In the genomic region with DNA sequence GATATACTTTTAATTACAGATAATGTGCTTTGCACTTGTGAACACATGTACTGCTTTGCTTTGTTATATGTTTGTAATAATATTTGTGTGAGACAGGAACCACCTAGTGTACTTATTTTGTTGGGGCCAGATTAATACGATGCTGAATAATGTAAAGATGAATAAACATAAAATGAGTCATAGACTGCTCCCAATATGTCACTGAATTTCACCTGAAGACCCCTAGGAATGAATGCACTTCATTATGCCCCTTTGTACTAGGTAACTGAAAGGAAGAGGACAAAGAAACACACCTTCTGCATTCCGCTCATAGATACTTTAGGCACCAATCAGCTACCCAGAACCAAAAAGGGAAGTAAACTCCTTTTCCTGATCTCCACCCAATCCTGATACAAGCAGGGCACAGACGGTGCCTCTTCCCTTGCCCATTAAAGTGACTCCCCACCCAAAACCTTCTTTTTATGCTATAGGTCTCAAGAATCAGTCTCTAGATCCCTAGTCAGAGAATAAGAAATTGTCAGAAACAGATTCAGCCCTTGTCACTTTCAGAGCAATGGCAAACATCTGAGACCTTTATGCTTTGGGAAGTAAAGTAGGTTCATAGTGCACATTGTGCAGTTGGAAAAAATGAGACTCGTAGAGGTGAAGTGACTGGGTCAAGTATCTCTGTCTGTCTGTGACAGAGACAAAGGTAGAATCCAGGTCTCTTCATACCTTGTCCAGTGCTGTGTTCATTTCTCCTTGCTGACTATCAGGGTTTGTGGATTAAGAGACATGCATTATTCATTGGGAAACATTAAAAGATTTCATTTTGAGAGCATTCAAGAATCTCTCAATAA, we compare ENCODE assay signal across 1 cellular context.
TF ChIP-seq lines count a peak whose summit lies in the region.

No MANE protein-coding gene starts in this region.

TF ChIP-seq in HepG2, 621 proteins besides CTCF, POLR2A, EP300 and RAD21:
- TF ChIP-seq SRY (CRISPR knock-in tag; IDR thresholded peaks at IDR 0.05) (no peak), ZNF746 (CRISPR knock-in tag; IDR thresholded peaks at IDR 0.05) (no peak), CREM (IDR thresholded peaks at IDR 0.05) (no peak), CREM (CRISPR knock-in tag; IDR thresholded peaks at IDR 0.05) (no peak), ASH2L (IDR thresholded peaks at IDR 0.05; ENCODE audit: insufficient read length, low read depth, low read length) (no peak), MEF2D (CRISPR knock-in tag; IDR thresholded peaks at IDR 0.05) (no peak), ZNF7 (CRISPR knock-in tag; IDR thresholded peaks at IDR 0.05) (no peak), ZNF460 (CRISPR knock-in tag; IDR thresholded peaks at IDR 0.05; ENCODE audit: borderline replicate concordance) (no peak), PAWR (CRISPR knock-in tag; IDR thresholded peaks at IDR 0.05; ENCODE audit: borderline replicate concordance) (no peak), ELK4 (CRISPR knock-in tag; IDR thresholded peaks at IDR 0.05; ENCODE audit: borderline replicate concordance) (no peak), RFXANK (CRISPR knock-in tag; IDR thresholded peaks at IDR 0.05) (no peak), ZBTB7A (CRISPR knock-in tag; IDR thresholded peaks at IDR 0.05) (no peak), ZNF326 (CRISPR knock-in tag; IDR thresholded peaks at IDR 0.05; ENCODE audit: borderline replicate concordance) (no peak)
- TF ChIP-seq, protein P1, sequence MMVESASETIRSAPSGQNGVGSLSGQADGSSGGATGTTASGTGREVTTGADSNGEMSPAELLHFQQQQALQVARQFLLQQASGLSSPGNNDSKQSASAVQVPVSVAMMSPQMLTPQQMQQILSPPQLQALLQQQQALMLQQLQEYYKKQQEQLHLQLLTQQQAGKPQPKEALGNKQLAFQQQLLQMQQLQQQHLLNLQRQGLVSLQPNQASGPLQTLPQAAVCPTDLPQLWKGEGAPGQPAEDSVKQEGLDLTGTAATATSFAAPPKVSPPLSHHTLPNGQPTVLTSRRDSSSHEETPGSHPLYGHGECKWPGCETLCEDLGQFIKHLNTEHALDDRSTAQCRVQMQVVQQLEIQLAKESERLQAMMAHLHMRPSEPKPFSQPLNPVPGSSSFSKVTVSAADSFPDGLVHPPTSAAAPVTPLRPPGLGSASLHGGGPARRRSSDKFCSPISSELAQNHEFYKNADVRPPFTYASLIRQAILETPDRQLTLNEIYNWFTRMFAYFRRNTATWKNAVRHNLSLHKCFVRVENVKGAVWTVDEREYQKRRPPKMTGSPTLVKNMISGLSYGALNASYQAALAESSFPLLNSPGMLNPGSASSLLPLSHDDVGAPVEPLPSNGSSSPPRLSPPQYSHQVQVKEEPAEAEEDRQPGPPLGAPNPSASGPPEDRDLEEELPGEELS (CRISPR knock-in tag; IDR thresholded peaks at IDR 0.05), result no peak
- TF ChIP-seq, protein P2, sequence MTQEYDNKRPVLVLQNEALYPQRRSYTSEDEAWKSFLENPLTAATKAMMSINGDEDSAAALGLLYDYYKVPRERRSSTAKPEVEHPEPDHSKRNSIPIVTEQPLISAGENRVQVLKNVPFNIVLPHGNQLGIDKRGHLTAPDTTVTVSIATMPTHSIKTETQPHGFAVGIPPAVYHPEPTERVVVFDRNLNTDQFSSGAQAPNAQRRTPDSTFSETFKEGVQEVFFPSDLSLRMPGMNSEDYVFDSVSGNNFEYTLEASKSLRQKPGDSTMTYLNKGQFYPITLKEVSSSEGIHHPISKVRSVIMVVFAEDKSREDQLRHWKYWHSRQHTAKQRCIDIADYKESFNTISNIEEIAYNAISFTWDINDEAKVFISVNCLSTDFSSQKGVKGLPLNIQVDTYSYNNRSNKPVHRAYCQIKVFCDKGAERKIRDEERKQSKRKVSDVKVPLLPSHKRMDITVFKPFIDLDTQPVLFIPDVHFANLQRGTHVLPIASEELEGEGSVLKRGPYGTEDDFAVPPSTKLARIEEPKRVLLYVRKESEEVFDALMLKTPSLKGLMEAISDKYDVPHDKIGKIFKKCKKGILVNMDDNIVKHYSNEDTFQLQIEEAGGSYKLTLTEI (CRISPR knock-in tag; conservative IDR thresholded peaks at IDR 0.05), result no peak
- TF ChIP-seq, protein P3, sequence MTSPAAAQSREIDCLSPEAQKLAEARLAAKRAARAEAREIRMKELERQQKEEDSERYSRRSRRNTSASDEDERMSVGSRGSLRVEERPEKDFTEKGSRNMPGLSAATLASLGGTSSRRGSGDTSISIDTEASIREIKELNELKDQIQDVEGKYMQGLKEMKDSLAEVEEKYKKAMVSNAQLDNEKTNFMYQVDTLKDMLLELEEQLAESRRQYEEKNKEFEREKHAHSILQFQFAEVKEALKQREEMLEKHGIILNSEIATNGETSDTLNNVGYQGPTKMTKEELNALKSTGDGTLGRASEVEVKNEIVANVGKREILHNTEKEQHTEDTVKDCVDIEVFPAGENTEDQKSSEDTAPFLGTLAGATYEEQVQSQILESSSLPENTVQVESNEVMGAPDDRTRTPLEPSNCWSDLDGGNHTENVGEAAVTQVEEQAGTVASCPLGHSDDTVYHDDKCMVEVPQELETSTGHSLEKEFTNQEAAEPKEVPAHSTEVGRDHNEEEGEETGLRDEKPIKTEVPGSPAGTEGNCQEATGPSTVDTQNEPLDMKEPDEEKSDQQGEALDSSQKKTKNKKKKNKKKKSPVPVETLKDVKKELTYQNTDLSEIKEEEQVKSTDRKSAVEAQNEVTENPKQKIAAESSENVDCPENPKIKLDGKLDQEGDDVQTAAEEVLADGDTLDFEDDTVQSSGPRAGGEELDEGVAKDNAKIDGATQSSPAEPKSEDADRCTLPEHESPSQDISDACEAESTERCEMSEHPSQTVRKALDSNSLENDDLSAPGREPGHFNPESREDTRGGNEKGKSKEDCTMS (CRISPR knock-in tag; conservative IDR thresholded peaks at IDR 0.05), result no peak
- TF ChIP-seq, protein P4, sequence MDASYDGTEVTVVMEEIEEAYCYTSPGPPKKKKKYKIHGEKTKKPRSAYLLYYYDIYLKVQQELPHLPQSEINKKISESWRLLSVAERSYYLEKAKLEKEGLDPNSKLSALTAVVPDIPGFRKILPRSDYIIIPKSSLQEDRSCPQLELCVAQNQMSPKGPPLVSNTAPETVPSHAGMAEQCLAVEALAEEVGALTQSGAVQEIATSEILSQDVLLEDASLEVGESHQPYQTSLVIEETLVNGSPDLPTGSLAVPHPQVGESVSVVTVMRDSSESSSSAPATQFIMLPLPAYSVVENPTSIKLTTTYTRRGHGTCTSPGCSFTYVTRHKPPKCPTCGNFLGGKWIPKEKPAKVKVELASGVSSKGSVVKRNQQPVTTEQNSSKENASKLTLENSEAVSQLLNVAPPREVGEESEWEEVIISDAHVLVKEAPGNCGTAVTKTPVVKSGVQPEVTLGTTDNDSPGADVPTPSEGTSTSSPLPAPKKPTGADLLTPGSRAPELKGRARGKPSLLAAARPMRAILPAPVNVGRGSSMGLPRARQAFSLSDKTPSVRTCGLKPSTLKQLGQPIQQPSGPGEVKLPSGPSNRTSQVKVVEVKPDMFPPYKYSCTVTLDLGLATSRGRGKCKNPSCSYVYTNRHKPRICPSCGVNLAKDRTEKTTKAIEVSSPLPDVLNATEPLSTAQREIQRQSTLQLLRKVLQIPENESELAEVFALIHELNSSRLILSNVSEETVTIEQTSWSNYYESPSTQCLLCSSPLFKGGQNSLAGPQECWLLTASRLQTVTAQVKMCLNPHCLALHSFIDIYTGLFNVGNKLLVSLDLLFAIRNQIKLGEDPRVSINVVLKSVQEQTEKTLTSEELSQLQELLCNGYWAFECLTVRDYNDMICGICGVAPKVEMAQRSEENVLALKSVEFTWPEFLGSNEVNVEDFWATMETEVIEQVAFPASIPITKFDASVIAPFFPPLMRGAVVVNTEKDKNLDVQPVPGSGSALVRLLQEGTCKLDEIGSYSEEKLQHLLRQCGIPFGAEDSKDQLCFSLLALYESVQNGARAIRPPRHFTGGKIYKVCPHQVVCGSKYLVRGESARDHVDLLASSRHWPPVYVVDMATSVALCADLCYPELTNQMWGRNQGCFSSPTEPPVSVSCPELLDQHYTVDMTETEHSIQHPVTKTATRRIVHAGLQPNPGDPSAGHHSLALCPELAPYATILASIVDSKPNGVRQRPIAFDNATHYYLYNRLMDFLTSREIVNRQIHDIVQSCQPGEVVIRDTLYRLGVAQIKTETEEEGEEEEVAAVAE (CRISPR knock-in tag; IDR thresholded peaks at IDR 0.05; ENCODE audit: borderline replicate concordance), result no peak
- TF ChIP-seq, protein P5, sequence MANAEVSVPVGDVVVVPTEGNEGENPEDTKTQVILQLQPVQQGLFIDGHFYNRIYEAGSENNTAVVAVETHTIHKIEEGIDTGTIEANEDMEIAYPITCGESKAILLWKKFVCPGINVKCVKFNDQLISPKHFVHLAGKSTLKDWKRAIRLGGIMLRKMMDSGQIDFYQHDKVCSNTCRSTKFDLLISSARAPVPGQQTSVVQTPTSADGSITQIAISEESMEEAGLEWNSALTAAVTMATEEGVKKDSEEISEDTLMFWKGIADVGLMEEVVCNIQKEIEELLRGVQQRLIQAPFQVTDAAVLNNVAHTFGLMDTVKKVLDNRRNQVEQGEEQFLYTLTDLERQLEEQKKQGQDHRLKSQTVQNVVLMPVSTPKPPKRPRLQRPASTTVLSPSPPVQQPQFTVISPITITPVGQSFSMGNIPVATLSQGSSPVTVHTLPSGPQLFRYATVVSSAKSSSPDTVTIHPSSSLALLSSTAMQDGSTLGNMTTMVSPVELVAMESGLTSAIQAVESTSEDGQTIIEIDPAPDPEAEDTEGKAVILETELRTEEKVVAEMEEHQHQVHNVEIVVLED (CRISPR knock-in tag; IDR thresholded peaks at IDR 0.05; ENCODE audit: borderline replicate concordance), result no peak
